ENCODE assay signal across 8 cellular contexts in genomic region chr3:150407051-150407817, GRCh38. TPM values are rescaled to one million over a fixed set of nuclear protein-coding genes. Genes with fewer than 3 reads are reported as not detected.
DNase-seq lines count a peak whose midpoint lies in the region; ATAC-seq and TF ChIP-seq lines count a peak whose summit lies in the region.

No MANE protein-coding gene starts in this region.

- POLR2A ChIA-PET in activated CD4-positive, alpha-beta memory T cell treated with anti-CD3 and anti-CD28 coated beads, Interleukin-2, amount 10 ng/mL, durations not matched to agents 7 days and 5 days (lab: Charles Lee), result interaction anchor here (1.0 to 7.3 kb wide), 7 partner anchors 11 to 356 kb away, joined by 3 to 109 read pairs (median 14); partner anchors contain the start of genes EIF2A, SELENOT, SERP1 and SIAH2

- no peak overlapping the region for H3T11ph ChIP-seq in H9 (ENCODE audit: low read length)

- peak overlapping the region; percentile 92 to 100 (median 98); a peak in 6 of 7 replicates for H3K27ac Mint-ChIP-seq in H9
- peak overlapping the region; percentile 91 for H3K27ac Mint-ChIP-seq in activated CD4-positive, alpha-beta memory T cell treated with anti-CD3 and anti-CD28 coated beads, Interleukin-2, amount 10 ng/mL, durations not matched to agents 7 days and 5 days

- no peak overlapping the region for H2AFZ ChIP-seq in H9 (ENCODE audit: low read length)

- no peak for TF ChIP-seq CTCF in H9 (conservative IDR thresholded peaks at IDR 0.05)
- TF ChIP-seq CTCF in right atrium auricular region (IDR thresholded peaks at IDR 0.05), result no peak

- no peak overlapping the region for H2BK15ac ChIP-seq in H9 (ENCODE audit: low read depth, low read length)

- peak overlapping the region; percentile 84 to 89 for H3K4me3 ChIP-seq in right atrium auricular region

- H3K9me3 Mint-ChIP-seq in H9, result no peaks in the 10 kb centered on the region
- no peaks in the 10 kb centered on the region for H3K9me3 Mint-ChIP-seq in activated CD4-positive, alpha-beta memory T cell treated with anti-CD3 and anti-CD28 coated beads, Interleukin-2, amount 10 ng/mL, durations not matched to agents 7 days and 5 days

- H3K27me3 ChIP-seq in H9 (ENCODE audit: insufficient read depth, low read length) (no peaks in the 10 kb centered on the region), right atrium auricular region (no peaks in the 10 kb centered on the region)

- no peak for ATAC-seq in HG03432 (IDR thresholded peaks at IDR 0.05; ENCODE audit: unreplicated experiment)

- no peaks in the 10 kb centered on the region for H3K79me1 ChIP-seq in H9 (ENCODE audit: insufficient read depth, low read depth, low read length, poor library complexity, severe bottlenecking)

- H4K8ac ChIP-seq in H9 (replicated peaks; ENCODE audit: insufficient read length, low read depth, low read length), result no peak overlapping the region

- DNase-seq in AG08396 (ENCODE audit: low spot score) (peak; percentile 57), H9 (no peak), right atrium auricular region (ENCODE audit: low spot score) (no peak), SHP77 (lab: John Stamatoyannopoulos, UW) (no peak), NCI-H2081 treated with DMSO at 0.1 percent for 48 hours (lab: John Stamatoyannopoulos, UW) (no peak)
- no peak for DNase-seq in activated CD4-positive, alpha-beta memory T cell treated with anti-CD3 and anti-CD28 coated beads, Interleukin-2, amount 10 ng/mL, durations not matched to agents 7 days and 5 days
- peak; percentile 32 for DNase-seq in stimulated activated CD8-positive, alpha-beta memory T cell treated with anti-CD3 and anti-CD28 coated beads, Interleukin-4, amount 100 ng/mL, for 48 hours

- H2BK20ac ChIP-seq in H9 (ENCODE audit: low read depth, low read length, poor library complexity, severe bottlenecking), result no peak overlapping the region

- no peak overlapping the region for H3K56ac ChIP-seq in H9 (ENCODE audit: insufficient read length, low read depth, low read length)

- H4K91ac ChIP-seq in H9 (ENCODE audit: insufficient read length, low read depth, low read length), result no peak overlapping the region

- H3K14ac ChIP-seq in H9 (ENCODE audit: insufficient read depth, low read length), result no peak overlapping the region

- peaks cover 0 to 10% (median 8%) of the 10 kb centered on the region in 3 experiments; a peak in 5 of 7 replicates for H3K36me3 Mint-ChIP-seq in H9 (ENCODE audit: insufficient read depth in 1 of 3, low read depth in 3 of 3)
- peaks cover 9% of the 10 kb centered on the region for H3K36me3 Mint-ChIP-seq in activated CD4-positive, alpha-beta memory T cell treated with anti-CD3 and anti-CD28 coated beads, Interleukin-2, amount 10 ng/mL, durations not matched to agents 7 days and 5 days (ENCODE audit: low read depth)

- H3K79me2 ChIP-seq in H9 (ENCODE audit: insufficient read depth, low read length), result peaks cover 8% of the 10 kb centered on the region; the same call in 1 of the 2 replicates

- WGBS in H9 (ENCODE audit: extremely low coverage, insufficient read length, low lambda C conversion rate), result no CpG with 5 or more reads among the region's 12 CpGs

- H3K18ac ChIP-seq in H9 (ENCODE audit: insufficient read length, low read depth, low read length), result no peak overlapping the region

- no peaks in the 10 kb centered on the region for H4K20me1 ChIP-seq in H9 (ENCODE audit: control insufficient read depth, insufficient read depth, insufficient read length)

- no peak overlapping the region for H3K4ac ChIP-seq in H9 (ENCODE audit: low read depth, low read length)

- no peak overlapping the region for H2BK12ac ChIP-seq in H9 (ENCODE audit: insufficient read length, low read depth, low read length)

- no peaks in the 10 kb centered on the region for H3K27me3 Mint-ChIP-seq in H9 (ENCODE audit: low read depth)
- H3K27me3 Mint-ChIP-seq in activated CD4-positive, alpha-beta memory T cell treated with anti-CD3 and anti-CD28 coated beads, Interleukin-2, amount 10 ng/mL, durations not matched to agents 7 days and 5 days, result peaks cover 5% of the 10 kb centered on the region

- no peak overlapping the region for H2BK5ac ChIP-seq in H9 (ENCODE audit: insufficient read length, low read length)

- H3K9ac ChIP-seq in H9 (ENCODE audit: extremely low read depth, insufficient read length, low read length), result peak overlapping the region; percentile 52

- no peak overlapping the region for H4K5ac ChIP-seq in H9 (ENCODE audit: insufficient read length, low read depth, low read length)

- H3K23me2 ChIP-seq in H9 (ENCODE audit: insufficient read length, low read depth, low read length, poor library complexity, severe bottlenecking), result peaks cover 26% of the 10 kb centered on the region

- no peak overlapping the region for H2AK5ac ChIP-seq in H9 (ENCODE audit: insufficient read length, low read length)

- no peak overlapping the region for H2BK120ac ChIP-seq in H9 (ENCODE audit: low read depth, low read length, poor library complexity, severe bottlenecking)

- peak overlapping the region; percentile 62 for H3K4me2 ChIP-seq in H9 (ENCODE audit: insufficient read depth, insufficient read length, low read length)

- H3K27ac ChIP-seq in H9 (ENCODE audit: insufficient read length, low read depth, low read length) (peak overlapping the region; percentile 63), right atrium auricular region (peak overlapping the region; percentile 99 to 100)

- peak overlapping the region; percentile 93 to 95 for H3K4me3 Mint-ChIP-seq in H9
- peak overlapping the region; percentile 80 for H3K4me3 Mint-ChIP-seq in activated CD4-positive, alpha-beta memory T cell treated with anti-CD3 and anti-CD28 coated beads, Interleukin-2, amount 10 ng/mL, durations not matched to agents 7 days and 5 days

- H3K4me1 ChIP-seq in H9 (ENCODE audit: insufficient read depth, low read length), result no peaks in the 10 kb centered on the region
- H3K4me1 ChIP-seq in right atrium auricular region, result peaks cover 0 to 10% of the 10 kb centered on the region in 2 donors

- H3K9me3 ChIP-seq in H9 (ENCODE audit: control insufficient read depth, low read depth, low read length) (no peaks in the 10 kb centered on the region), right atrium auricular region (no peaks in the 10 kb centered on the region)

- no peak overlapping the region for H3K23ac ChIP-seq in H9 (ENCODE audit: insufficient read length, low read depth, low read length)

- H3K4me1 Mint-ChIP-seq in H9, result peaks cover 31 to 34% of the 10 kb centered on the region in 2 experiments
- peaks cover 21% of the 10 kb centered on the region for H3K4me1 Mint-ChIP-seq in activated CD4-positive, alpha-beta memory T cell treated with anti-CD3 and anti-CD28 coated beads, Interleukin-2, amount 10 ng/mL, durations not matched to agents 7 days and 5 days

- peaks cover 12% of the 10 kb centered on the region for H3K36me3 ChIP-seq in right atrium auricular region

- CTCF ChIA-PET in activated CD4-positive, alpha-beta memory T cell treated with anti-CD3 and anti-CD28 coated beads, Interleukin-2, amount 10 ng/mL, durations not matched to agents 7 days and 5 days (lab: Charles Lee), result interaction anchor here (0.7 to 5.7 kb wide), 3 partner anchors 10 to 139 kb away, joined by 3 to 37 read pairs (median 4); partner anchors contain the start of genes EIF2A and SERP1

RNA-seq across cellular contexts. Expression of gene TSC22D2, which starts 0.9 kb away (rescaled TPM):
- total RNA-seq in H9 (2021), result 25.4 and 26.5 TPM in 2 replicates
- 10 to 100 TPM; 13.9 to 15.0 TPM for total RNA-seq in activated CD4-positive, alpha-beta memory T cell treated with anti-CD3 and anti-CD28 coated beads, Interleukin-2, amount 10 ng/mL, durations not matched to agents 7 days and 5 days
- total RNA-seq in right atrium auricular region, result 10 to 100 TPM; 18.1 to 23.5 TPM

Comparison
In these comparisons a context has a peak if more than half of its experiments do, and no peak if none do; other contexts are left out.
1. DNase-seq: peak in AG08396 (single experiment) and stimulated activated CD8-positive, alpha-beta memory T cell treated with anti-CD3 and anti-CD28 coated beads, Interleukin-4, amount 100 ng/mL, for 48 hours (single experiment); none in H9 (single experiment), activated CD4-positive, alpha-beta memory T cell treated with anti-CD3 and anti-CD28 coated beads, Interleukin-2, amount 10 ng/mL, durations not matched to agents 7 days and 5 days (single experiment), right atrium auricular region (single experiment), SHP77 (0 of 2) and NCI-H2081 treated with DMSO at 0.1 percent for 48 hours (single experiment).